Comparison of ENCODE assay signal across 2 cellular contexts in the genomic region with DNA sequence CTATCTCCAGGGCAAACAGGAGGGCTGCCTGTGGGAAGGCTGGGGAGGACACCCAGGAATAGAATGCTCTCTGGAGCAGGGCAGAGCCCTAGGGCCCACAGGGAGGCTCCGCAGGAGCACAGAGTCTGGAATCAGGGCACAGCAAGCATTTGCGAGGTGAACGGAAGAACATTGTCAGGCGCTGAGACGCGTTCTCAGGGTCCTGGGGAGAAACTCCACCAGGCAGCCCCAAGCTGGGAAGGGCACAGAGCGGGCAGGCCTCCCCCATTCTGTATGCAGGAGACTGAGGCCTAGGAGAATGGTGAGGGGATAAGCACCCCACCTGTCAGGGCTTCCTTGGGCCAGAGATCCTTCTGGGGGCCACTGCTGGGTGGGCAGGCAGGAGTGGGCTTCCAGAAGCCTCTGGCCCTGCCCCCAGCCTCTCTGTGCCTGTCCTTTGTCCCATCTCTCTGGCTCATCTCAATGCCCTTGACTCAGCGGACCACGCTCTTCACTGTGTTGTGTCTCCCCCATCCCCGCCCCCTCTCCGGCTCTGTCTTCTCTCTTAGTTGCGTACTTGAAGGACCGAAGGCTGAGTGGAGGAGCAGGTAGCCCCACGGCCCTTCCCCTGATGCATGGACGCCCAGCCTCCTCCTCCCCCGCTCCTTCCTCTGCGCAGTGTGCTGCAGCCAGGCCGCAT.
TF ChIP-seq lines count a peak whose summit lies in the region.

No MANE protein-coding gene starts in this region.

TF ChIP-seq in HEK293, 187 proteins besides CTCF, POLR2A, EP300 and RAD21:
- TF ChIP-seq ZIC2 (tag by site-specific recombination; IDR thresholded peaks at IDR 0.05) (peak; percentile 61), ZNF426 (tag by site-specific recombination; IDR thresholded peaks at IDR 0.05) (no peak)

TF ChIP-seq in endothelial cell of umbilical vein, 7 proteins besides CTCF, POLR2A, EP300 and RAD21:
- no peak for TF ChIP-seq EZH2 (IDR thresholded peaks at IDR 0.05; ENCODE audit: borderline replicate concordance, low read depth, low read length, severe bottlenecking)
- no peak for TF ChIP-seq JUN (IDR thresholded peaks at IDR 0.05; ENCODE audit: borderline replicate concordance, insufficient read depth, insufficient read length, low read depth)
- TF ChIP-seq, protein P1, sequence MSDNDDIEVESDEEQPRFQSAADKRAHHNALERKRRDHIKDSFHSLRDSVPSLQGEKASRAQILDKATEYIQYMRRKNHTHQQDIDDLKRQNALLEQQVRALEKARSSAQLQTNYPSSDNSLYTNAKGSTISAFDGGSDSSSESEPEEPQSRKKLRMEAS (IDR thresholded peaks at IDR 0.05; ENCODE audit: insufficient read depth, insufficient read length) = no peak
- TF ChIP-seq GATA2 (IDR thresholded peaks at IDR 0.05; ENCODE audit: insufficient read depth, insufficient read length, low read depth, low read length) = no peak
- no peak for TF ChIP-seq MYC (IDR thresholded peaks at IDR 0.05; ENCODE audit: low read depth, low read length)
- TF ChIP-seq POLR2AphosphoS5 (IDR thresholded peaks at IDR 0.05; ENCODE audit: insufficient read depth, low read depth, low read length) = no peak
- TF ChIP-seq FOS (IDR thresholded peaks at IDR 0.05; ENCODE audit: borderline replicate concordance, insufficient read depth, low read length) = no peak
